ENCODE assay signal across 14 cellular contexts in the genomic region with DNA sequence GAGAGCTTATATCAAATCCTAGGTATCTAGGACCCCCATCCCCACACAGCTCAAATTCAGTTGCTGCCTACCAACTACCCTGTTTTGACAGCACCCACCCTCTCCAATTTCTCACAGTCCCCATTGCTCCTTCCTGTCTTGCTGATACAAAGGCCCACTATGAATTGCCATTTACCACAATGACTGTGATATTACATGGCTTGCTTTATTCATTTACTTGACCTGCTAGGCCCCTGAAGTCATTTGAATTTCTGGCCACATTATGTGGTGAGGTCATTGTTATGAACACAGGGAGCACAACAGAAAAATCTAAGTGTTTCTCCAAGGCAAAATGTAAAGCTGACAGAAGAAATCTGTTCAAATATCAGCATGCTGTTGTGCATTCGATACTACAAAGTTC.
DNase-seq lines count a peak whose midpoint lies in the region; ATAC-seq and TF ChIP-seq lines count a peak whose summit lies in the region.
"Had no signal": no experiment of that assay in that cellular context is flagged by ENCODE, and none has a peak within 500 bp of the region (broad histone marks: within the 10 kb centered on the region; RNA-seq: fewer than 3 reads in every experiment).

No MANE protein-coding gene starts in this region.

- TF ChIP-seq CTCF in neural crest cell (conservative IDR thresholded peaks at IDR 0.05) = no peak

- H3K4me1 ChIP-seq in adipocyte (ENCODE audit: control insufficient read depth, insufficient read depth, low read length) = peaks cover 50% of the 10 kb centered on the region

- intact Hi-C loops in sciatic nerve (cut with DNase I) = no loop called here

- H3K4me3 Mint-ChIP-seq in neural crest cell = no peak overlapping the region
- H3K4me3 Mint-ChIP-seq in effector memory CD8-positive, alpha-beta T cell = no peak overlapping the region
- H3K4me3 Mint-ChIP-seq: activated naive CD4-positive, alpha-beta T cell treated with anti-CD3 and anti-CD28 coated beads for 36 hours had no signal

- H3K4me1 Mint-ChIP-seq in neural crest cell = peaks cover 13% of the 10 kb centered on the region
- no peaks in the 10 kb centered on the region for H3K4me1 Mint-ChIP-seq in effector memory CD8-positive, alpha-beta T cell (ENCODE audit: low read depth in 2 of 2)

- H3K27me3 Mint-ChIP-seq in neural crest cell (ENCODE audit: low read depth) = peaks cover 3% of the 10 kb centered on the region
- no peaks in the 10 kb centered on the region for H3K27me3 Mint-ChIP-seq in effector memory CD8-positive, alpha-beta T cell

- no peaks in the 10 kb centered on the region for H3K27me3 ChIP-seq in adipocyte (replicated peaks; ENCODE audit: control insufficient read depth, insufficient read depth, low read length)

- H3K9ac ChIP-seq in adipocyte (ENCODE audit: low read length) = no peak overlapping the region

- H3K9me3 ChIP-seq in adipocyte (ENCODE audit: control insufficient read depth, low read length) = no peaks in the 10 kb centered on the region

- H3K4me3 ChIP-seq in adipocyte (ENCODE audit: low read length) = no peak overlapping the region
- H3K4me3 ChIP-seq: cardiac muscle cell had no signal

- peaks cover 3% of the 10 kb centered on the region for H3K36me3 ChIP-seq in adipocyte (ENCODE audit: control insufficient read depth, insufficient read depth, low read length, severe bottlenecking)
- H3K36me3 ChIP-seq: cardiac muscle cell had no signal

- H3K36me3 Mint-ChIP-seq in neural crest cell (ENCODE audit: low read depth) = no peaks in the 10 kb centered on the region
- H3K36me3 Mint-ChIP-seq in effector memory CD8-positive, alpha-beta T cell (ENCODE audit: insufficient read depth) = no peaks in the 10 kb centered on the region

- peak overlapping the region; percentile 47 for H3K27ac Mint-ChIP-seq in neural crest cell (ENCODE audit: unreplicated experiment)
- no peak overlapping the region for H3K27ac Mint-ChIP-seq in effector memory CD8-positive, alpha-beta T cell
- H3K27ac Mint-ChIP-seq: activated naive CD4-positive, alpha-beta T cell treated with anti-CD3 and anti-CD28 coated beads for 36 hours had no signal

- ATAC-seq in GM18873 (IDR thresholded peaks at IDR 0.05; ENCODE audit: low FRiP score, unreplicated experiment) (peak; percentile 75), HG02981 (IDR thresholded peaks at IDR 0.05; ENCODE audit: unreplicated experiment) (peak; percentile 94), sciatic nerve (no peak)
- no peak for ATAC-seq in effector memory CD8-positive, alpha-beta T cell (replicated peaks)

- peak; percentile 7 for DNase-seq in adipocyte (ENCODE audit: low read depth)
- no peak for DNase-seq in neural crest cell (ENCODE audit: low read depth, low spot score)
- DNase-seq in sciatic nerve (ENCODE audit: low spot score) = no peak
- no peak for DNase-seq in activated CD8-positive, alpha-beta memory T cell treated with anti-CD3 and anti-CD28 coated beads, Interleukin-2, amount 50 U/mL, for 48 hours
- DNase-seq in effector memory CD8-positive, alpha-beta T cell = no peak
- no peak for DNase-seq in NCI-H2171 treated with DMSO at 0.1 percent for 48 hours (lab: John Stamatoyannopoulos, UW)
- DNase-seq: activated naive CD4-positive, alpha-beta T cell treated with anti-CD3 and anti-CD28 coated beads for 36 hours; GOT3; NCI-H1105 treated with DMSO at 0.1 percent for 48 hours; NCI-H446 treated with DMSO at 0.1 percent for 48 hours; trophoblast cell had no signal

- no peaks in the 10 kb centered on the region for H3K9me3 Mint-ChIP-seq in neural crest cell
- H3K9me3 Mint-ChIP-seq in effector memory CD8-positive, alpha-beta T cell = peaks cover 2 to 7% of the 10 kb centered on the region in 2 donors
- H3K9me3 Mint-ChIP-seq: activated naive CD4-positive, alpha-beta T cell treated with anti-CD3 and anti-CD28 coated beads for 36 hours had no signal

Comparison
In these comparisons a context has a peak if more than half of its experiments do, and no peak if none do; other contexts are left out.
1. ATAC-seq: peak in GM18873 (single experiment) and HG02981 (single experiment); none in sciatic nerve (single experiment) and effector memory CD8-positive, alpha-beta T cell (single experiment).